ENCODE assay signal across 1 cellular context in the genomic region with DNA sequence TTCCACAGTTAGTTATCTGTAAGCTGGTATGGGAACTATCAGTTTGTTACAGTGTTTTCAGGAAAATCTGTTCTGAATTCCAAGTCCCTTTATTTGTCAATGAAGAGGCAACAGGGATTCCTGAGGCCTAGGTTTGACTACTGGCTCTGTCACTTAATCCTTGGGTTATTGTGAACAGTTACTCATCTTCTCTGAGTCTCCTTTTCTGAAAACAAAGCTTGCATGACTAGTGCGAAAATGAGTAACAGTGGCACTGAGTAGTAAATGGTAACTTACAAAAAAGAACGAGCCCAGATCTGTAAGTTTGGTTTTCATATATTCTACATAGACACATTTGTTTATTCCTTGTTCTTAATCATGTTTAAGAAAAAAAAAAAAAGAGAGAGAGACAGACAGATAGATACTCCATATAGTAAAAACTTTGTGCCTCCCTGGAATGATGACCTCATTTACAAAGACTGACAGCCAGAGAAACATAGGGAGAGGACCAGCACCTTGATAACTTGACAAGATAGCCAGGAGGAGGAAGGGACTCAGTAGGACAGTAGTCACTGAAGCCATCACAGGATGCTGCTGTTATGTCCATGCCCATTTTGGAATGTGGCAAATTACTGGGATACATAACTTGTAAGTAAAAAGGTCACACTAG.
TF ChIP-seq lines count a peak whose summit lies in the region.

No MANE protein-coding gene starts in this region.

TF ChIP-seq in SK-N-SH treated with all-trans-retinoic acid at 6 μM for 48 hours, 23 proteins besides CTCF, POLR2A, EP300 and RAD21 (continued from another document):
- no peak for TF ChIP-seq ZNF565 (CRISPR knock-in tag; conservative IDR thresholded peaks at IDR 0.05; ENCODE audit: low read depth)
- no peak for TF ChIP-seq OSR1 (CRISPR knock-in tag; IDR thresholded peaks at IDR 0.05)
- TF ChIP-seq RARB (CRISPR knock-in tag; IDR thresholded peaks at IDR 0.05) = no peak
- TF ChIP-seq ESRRG (CRISPR knock-in tag; IDR thresholded peaks at IDR 0.05) = no peak
- TF ChIP-seq SNAI2 (CRISPR knock-in tag; IDR thresholded peaks at IDR 0.05) = no peak
- TF ChIP-seq TCF4 (CRISPR knock-in tag; IDR thresholded peaks at IDR 0.05; ENCODE audit: borderline replicate concordance) = no peak
- TF ChIP-seq ZC3H10 (CRISPR knock-in tag; IDR thresholded peaks at IDR 0.05) = no peak
- no peak for TF ChIP-seq PPARA (CRISPR knock-in tag; IDR thresholded peaks at IDR 0.05; ENCODE audit: borderline replicate concordance)
- TF ChIP-seq CSRNP3 (CRISPR knock-in tag; IDR thresholded peaks at IDR 0.05) = no peak
